8 cellular contexts compared by ENCODE assay signal in the genomic region with DNA sequence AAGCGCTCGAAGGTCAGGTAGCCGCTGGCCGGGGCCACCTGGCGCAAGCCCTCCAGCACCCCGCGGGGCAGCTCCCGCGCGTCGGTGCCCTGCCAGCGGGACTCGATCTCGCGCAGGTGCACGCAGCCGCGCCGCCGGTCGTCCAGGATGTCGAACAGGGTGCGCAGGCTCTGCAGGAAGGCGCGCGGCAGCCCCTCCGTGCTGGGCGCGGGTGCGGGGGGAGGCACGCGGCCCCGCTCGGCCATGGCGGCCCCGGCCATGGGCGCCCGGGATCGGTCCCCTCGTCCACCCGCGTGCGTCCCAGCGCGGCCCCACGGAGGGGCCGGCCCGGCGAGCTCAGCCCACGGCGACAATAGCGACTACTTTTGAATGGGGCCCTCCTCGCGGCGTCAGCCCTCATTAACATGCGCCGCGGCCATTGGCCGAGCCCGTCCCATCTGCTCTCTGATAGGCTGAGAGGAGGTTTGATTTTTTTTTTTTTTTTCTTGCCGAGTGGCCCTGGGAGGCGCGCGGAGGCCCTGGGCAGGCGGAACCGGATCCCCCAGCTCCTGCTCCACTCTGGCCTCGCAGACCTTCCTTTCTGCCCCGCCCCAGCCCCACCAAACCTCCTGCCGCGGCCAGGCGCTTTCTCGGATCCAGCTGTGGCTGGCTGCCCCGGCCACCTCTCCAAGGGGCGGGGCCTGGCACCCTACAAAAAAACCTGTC. TPM values are rescaled to one million over a fixed set of nuclear protein-coding genes. Genes with fewer than 3 reads are reported as not detected.
DNase-seq lines count a peak whose midpoint lies in the region; TF ChIP-seq lines count a peak whose summit lies in the region.

A gene with protein sequence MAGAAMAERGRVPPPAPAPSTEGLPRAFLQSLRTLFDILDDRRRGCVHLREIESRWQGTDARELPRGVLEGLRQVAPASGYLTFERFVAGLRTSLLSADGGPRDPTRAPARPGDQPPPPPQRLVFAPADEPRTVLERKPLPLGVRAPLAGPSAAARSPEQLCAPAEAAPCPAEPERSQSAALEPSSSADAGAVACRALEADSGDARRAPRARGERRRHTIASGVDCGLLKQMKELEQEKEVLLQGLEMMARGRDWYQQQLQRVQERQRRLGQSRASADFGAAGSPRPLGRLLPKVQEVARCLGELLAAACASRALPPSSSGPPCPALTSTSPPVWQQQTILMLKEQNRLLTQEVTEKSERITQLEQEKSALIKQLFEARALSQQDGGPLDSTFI (minus strand): TSS at position 357 of the 705 bp plus-strand sequence. CDS start 97 bp downstream, at position 260.

- TF ChIP-seq CTCF in HFFc6 (IDR thresholded peaks at IDR 0.05), result no peak
- no peak for TF ChIP-seq CTCF in SK-N-SH (IDR thresholded peaks at IDR 0.05)
- TF ChIP-seq CTCF in osteoblast (IDR thresholded peaks at IDR 0.05; ENCODE audit: extremely low read depth, low read depth, low read length), result no peak

- no peak within 1 kb of the TSS for H3K9ac ChIP-seq in SK-N-SH

- H3K4me1 ChIP-seq in SK-N-SH (ENCODE audit: control insufficient read depth in 1 of 2, insufficient read depth in 2 of 2, low read depth in 1 of 2, low read length in 1 of 2) (peaks cover 0 to 29% of the 10 kb centered on the region in 2 experiments; a peak in 1 of 4 replicates), osteoblast (ENCODE audit: insufficient read depth, low read length) (peaks cover 5% of the 10 kb centered on the region), thymus (ENCODE audit: control insufficient read depth, insufficient read depth, low read length) (peaks cover 24% of the 10 kb centered on the region)

- POLR2A ChIA-PET in SK-N-SH (lab: Yijun Ruan, JAX), result interaction anchor here (0.7 to 2.8 kb wide), 5 partner anchors 9 to 171 kb away, joined by 3 to 21 read pairs (median 12); a partner anchor contains a TSS

- H3K4me3 ChIP-seq in SK-N-SH (ENCODE audit: low read depth in 2 of 2, low read length in 1 of 2) (peak within 1 kb of the TSS; percentile 53 to 57), osteoblast (ENCODE audit: insufficient read depth, low read length) (peak within 1 kb of the TSS; percentile 71), thymus (ENCODE audit: low read length) (peak within 1 kb of the TSS; percentile 57)

- H3K27ac ChIP-seq in SK-N-SH (ENCODE audit: low read depth in 2 of 2, low read length in 1 of 2) (peak within 1 kb of the TSS in 1 of 2 experiments; percentile 80; a peak in 2 of 4 replicates), osteoblast (ENCODE audit: low read depth, low read length) (no peak within 1 kb of the TSS), thymus (ENCODE audit: low read depth) (no peak within 1 kb of the TSS)

- no peak for TF ChIP-seq EP300 in SK-N-SH (IDR thresholded peaks at IDR 0.05; ENCODE audit: borderline replicate concordance in 1 of 2, low read depth in 1 of 2, low read length in 1 of 2)

- H3K36me3 ChIP-seq in SK-N-SH (replicated peaks in 1 of 2; ENCODE audit: control insufficient read depth in 1 of 2, insufficient read depth in 2 of 2, low read length in 1 of 2) (no peaks in the 10 kb centered on the region), osteoblast (ENCODE audit: insufficient read depth, low read length) (no peaks in the 10 kb centered on the region), thymus (ENCODE audit: control insufficient read depth, insufficient read depth) (peaks cover 3% of the 10 kb centered on the region)

- peaks cover 14% of the 10 kb centered on the region for H3K4me1 Mint-ChIP-seq in HFFc6 (ENCODE audit: low read depth)
- peaks cover 9% of the 10 kb centered on the region for H3K4me1 Mint-ChIP-seq in activated naive CD4-positive, alpha-beta T cell treated with anti-CD3 and anti-CD28 coated beads for 36 hours (ENCODE audit: low read depth)

- H3K27me3 ChIP-seq in SK-N-SH (ENCODE audit: insufficient read depth) (no peaks in the 10 kb centered on the region), osteoblast (ENCODE audit: insufficient read depth, low read length) (no peaks in the 10 kb centered on the region), thymus (ENCODE audit: control insufficient read depth, insufficient read depth) (peaks cover 10% of the 10 kb centered on the region)

- peak within 1 kb of the TSS; percentile 82 for H3K4me3 Mint-ChIP-seq in HFFc6
- H3K4me3 Mint-ChIP-seq in activated naive CD4-positive, alpha-beta T cell treated with anti-CD3 and anti-CD28 coated beads for 36 hours, result peak within 1 kb of the TSS; percentile 56

- H2AFZ ChIP-seq in SK-N-SH (ENCODE audit: low read depth), result peak within 1 kb of the TSS; percentile 84; the same call in 1 of the 2 replicates
- H2AFZ ChIP-seq in osteoblast (ENCODE audit: low read length), result peak within 1 kb of the TSS; percentile 62

- H3K4me2 ChIP-seq in SK-N-SH (peak within 1 kb of the TSS; percentile 80), osteoblast (ENCODE audit: insufficient read depth, low read length) (peak within 1 kb of the TSS; percentile 82)

- H3K27me3 Mint-ChIP-seq in HFFc6 (ENCODE audit: insufficient read depth), result no peaks in the 10 kb centered on the region; the same call in 1 of the 2 replicates
- peaks cover 3% of the 10 kb centered on the region for H3K27me3 Mint-ChIP-seq in activated naive CD4-positive, alpha-beta T cell treated with anti-CD3 and anti-CD28 coated beads for 36 hours (ENCODE audit: low read depth)

- no peak for TF ChIP-seq RAD21 in SK-N-SH (IDR thresholded peaks at IDR 0.05; ENCODE audit: low read length)

- intact Hi-C loops in activated naive CD4-positive, alpha-beta T cell treated with anti-CD3 and anti-CD28 coated beads for 36 hours (cut with micrococcal nuclease), result loop anchor here (1.0 kb wide), 2 partner anchors 16 to 35 kb away; a partner anchor contains a TSS

- 0 out of 2 replicates have a peak, but pooled peaks cover 3% of the 10 kb centered on the region for H3K79me2 ChIP-seq in SK-N-SH (ENCODE audit: insufficient read depth)
- H3K79me2 ChIP-seq in osteoblast (ENCODE audit: insufficient read depth, low read length), result no peaks in the 10 kb centered on the region

- H3K36me3 Mint-ChIP-seq in HFFc6 (ENCODE audit: low read depth), result no peaks in the 10 kb centered on the region
- H3K36me3 Mint-ChIP-seq in activated naive CD4-positive, alpha-beta T cell treated with anti-CD3 and anti-CD28 coated beads for 36 hours (ENCODE audit: low read depth), result no peaks in the 10 kb centered on the region

- CTCF ChIA-PET in SK-N-SH (lab: Yijun Ruan, JAX), result interaction anchor here (0.9 to 16.8 kb wide), 11 partner anchors 9 to 179 kb away, joined by 3 to 803 read pairs (median 12); a partner anchor contains a TSS
- CTCF ChIA-PET in activated naive CD4-positive, alpha-beta T cell treated with anti-CD3 and anti-CD28 coated beads for 36 hours (lab: Charles Lee), result interaction anchor here (0.6 to 9.0 kb wide), 8 partner anchors 11 to 122 kb away, joined by 3 to 66 read pairs (median 6); a partner anchor contains a TSS

- WGBS in SK-N-SH (ENCODE audit: low lambda C conversion rate), result 0% methylated on average over 14 of the region's 74 CpGs
- WGBS in thymus, result under 1% methylated on average over 74 of the region's 74 CpGs

- no peaks in the 10 kb centered on the region for H3K9me2 ChIP-seq in SK-N-SH

- H3F3A ChIP-seq in SK-N-SH (replicated peaks; ENCODE audit: insufficient read depth), result peaks cover 13% of the 10 kb centered on the region

- DNase-seq in GDM1 (lab: John Stamatoyannopoulos, UW) (peak; percentile 86), HFFc6 (peak; percentile 79), NCI-H1092 treated with DMSO at 0.1 percent for 48 hours (lab: John Stamatoyannopoulos, UW) (peak; percentile 94), SK-N-SH (peak; percentile 95), globus pallidus (ENCODE audit: low spot score) (peak; percentile 93), osteoblast (ENCODE audit: insufficient read length, low spot score, missing footprints) (peak; percentile 100)
- DNase-seq in activated naive CD4-positive, alpha-beta T cell treated with anti-CD3 and anti-CD28 coated beads for 36 hours, result peak; percentile 86

- H3K9me3 ChIP-seq in SK-N-SH (no peaks in the 10 kb centered on the region), osteoblast (ENCODE audit: low read depth, low read length) (no peaks in the 10 kb centered on the region), thymus (ENCODE audit: control insufficient read depth) (no peaks in the 10 kb centered on the region)

- peak within 1 kb of the TSS; percentile 80 for H3K27ac Mint-ChIP-seq in HFFc6
- H3K27ac Mint-ChIP-seq in activated naive CD4-positive, alpha-beta T cell treated with anti-CD3 and anti-CD28 coated beads for 36 hours, result peak within 1 kb of the TSS; percentile 40

- H4K20me1 ChIP-seq in SK-N-SH (ENCODE audit: insufficient read depth) (peaks cover 12% of the 10 kb centered on the region; the same call in 1 of the 2 replicates), osteoblast (ENCODE audit: insufficient read depth, low read length) (peaks cover 6% of the 10 kb centered on the region)

- H3K9me3 Mint-ChIP-seq in HFFc6, result no peaks in the 10 kb centered on the region
- H3K9me3 Mint-ChIP-seq in activated naive CD4-positive, alpha-beta T cell treated with anti-CD3 and anti-CD28 coated beads for 36 hours, result no peaks in the 10 kb centered on the region

TF ChIP-seq in SK-N-SH, 30 proteins besides CTCF, POLR2A, EP300 and RAD21 (continues in another document):
- TF ChIP-seq, protein P1, sequence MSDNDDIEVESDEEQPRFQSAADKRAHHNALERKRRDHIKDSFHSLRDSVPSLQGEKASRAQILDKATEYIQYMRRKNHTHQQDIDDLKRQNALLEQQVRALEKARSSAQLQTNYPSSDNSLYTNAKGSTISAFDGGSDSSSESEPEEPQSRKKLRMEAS (IDR thresholded peaks at IDR 0.05; ENCODE audit: low read depth), result no peak
- TF ChIP-seq, protein P2, sequence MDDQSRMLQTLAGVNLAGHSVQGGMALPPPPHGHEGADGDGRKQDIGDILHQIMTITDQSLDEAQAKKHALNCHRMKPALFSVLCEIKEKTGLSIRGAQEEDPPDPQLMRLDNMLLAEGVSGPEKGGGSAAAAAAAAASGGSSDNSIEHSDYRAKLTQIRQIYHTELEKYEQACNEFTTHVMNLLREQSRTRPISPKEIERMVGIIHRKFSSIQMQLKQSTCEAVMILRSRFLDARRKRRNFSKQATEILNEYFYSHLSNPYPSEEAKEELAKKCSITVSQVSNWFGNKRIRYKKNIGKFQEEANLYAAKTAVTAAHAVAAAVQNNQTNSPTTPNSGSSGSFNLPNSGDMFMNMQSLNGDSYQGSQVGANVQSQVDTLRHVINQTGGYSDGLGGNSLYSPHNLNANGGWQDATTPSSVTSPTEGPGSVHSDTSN (IDR thresholded peaks at IDR 0.05), result no peak

RNA-seq across cellular contexts. Expression of the gene that starts here (rescaled TPM):
- 10 to 100 TPM in 5 of 6 experiments, 1 to 10 TPM in 1; 7.7 to 14.8 (median 11.3) TPM for total RNA-seq in HFFc6 (2021; fragmentation: NEBNext Ultra II Directional; extraction: Animal tissue kit (Norgen Biotek cat#: 25700))
- polyA plus RNA-seq in SK-N-SH (2012; rRNA removed) (4.6 and 6.0 TPM in 2 replicates), thymus (0.87 TPM)
- 2.1 and 5.0 TPM in 2 replicates for polyA plus RNA-seq in SK-N-SH (2012; cell fraction: cytosol; rRNA removed)
- 6.3 and 7.3 TPM in 2 replicates for polyA plus RNA-seq in SK-N-SH (2012; cell fraction: nucleus; rRNA removed)
- 1 to 10 TPM; 3.8 to 3.9 TPM for total RNA-seq in activated naive CD4-positive, alpha-beta T cell treated with anti-CD3 and anti-CD28 coated beads for 36 hours
- 0.88 and 1.1 TPM in 2 replicates for total RNA-seq in osteoblast
